In genomic region chr15:57503051-57503702, GRCh38 we compare ENCODE assay signal across 13 cellular contexts.
A peak's percentile ranks its signal among the peaks of the same experiment; 100 is the strongest.
DNase-seq lines count a peak whose midpoint lies in the region; TF ChIP-seq lines count a peak whose summit lies in the region.
"Had no signal": no experiment of that assay in that cellular context is flagged by ENCODE, and none has a peak within 500 bp of the region (broad histone marks: within the 10 kb centered on the region; RNA-seq: fewer than 3 reads in every experiment).

No MANE protein-coding gene starts in this region.

- no peaks in the 10 kb centered on the region for H3K4me1 ChIP-seq in Loucy (ENCODE audit: insufficient read depth, low read length, poor library complexity, severe bottlenecking)
- peaks cover 7 to 13% of the 10 kb centered on the region in 2 donors for H3K4me1 ChIP-seq in neuronal stem cell (ENCODE audit: control insufficient read depth in 2 of 2, insufficient read depth in 1 of 2, low read depth in 1 of 2, low read length in 2 of 2)

- intact Hi-C loops in CD14-positive monocyte (cut with micrococcal nuclease) = no loop called here

- WGBS in neuronal stem cell (ENCODE audit: extremely low coverage in 2 of 2, insufficient read length in 2 of 2, insufficient replicate concordance in 1 of 2), 2 donors = no CpG with 5 or more reads among the region's 6 CpGs

- H2BK12ac ChIP-seq in neuronal stem cell (ENCODE audit: low read length) = no peak overlapping the region

- H3K36me3 ChIP-seq in Loucy (ENCODE audit: insufficient read depth, low read length) (no peaks in the 10 kb centered on the region), neuronal stem cell (replicated peaks in 1 of 2; ENCODE audit: control insufficient read depth in 2 of 2, insufficient read depth in 2 of 2, low read length in 2 of 2) (no peaks in the 10 kb centered on the region)
- H3K36me3 ChIP-seq: esophagus squamous epithelium had no signal

- H3K9me3 ChIP-seq in Loucy (ENCODE audit: insufficient read depth, low read depth, low read length) = no peaks in the 10 kb centered on the region
- H3K9me3 ChIP-seq in neuronal stem cell (replicated peaks in 1 of 2; ENCODE audit: control insufficient read depth in 2 of 2, insufficient read depth in 1 of 2, low read depth in 1 of 2, low read length in 2 of 2) = peaks cover 0 to 1% of the 10 kb centered on the region in 2 donors
- H3K9me3 ChIP-seq: esophagus squamous epithelium had no signal

- no peak overlapping the region for H3K27ac ChIP-seq in neuronal stem cell (replicated peaks; ENCODE audit: low read length)
- H3K27ac ChIP-seq: RWPE1 had no signal

- no peak overlapping the region for H3K4ac ChIP-seq in neuronal stem cell (ENCODE audit: low read length)

- H3K9me2 ChIP-seq in Loucy (replicated peaks; ENCODE audit: low read depth, low read length) = no peaks in the 10 kb centered on the region

- TF ChIP-seq CTCF in GM12873 (IDR thresholded peaks at IDR 0.05; ENCODE audit: insufficient read depth, low read depth, low read length, missing control alignments) = peak; percentile 48
- TF ChIP-seq CTCF in Loucy (conservative IDR thresholded peaks at IDR 0.05; ENCODE audit: low read length) = peak; percentile 57
- peak; percentile 31 for TF ChIP-seq CTCF in endothelial cell (IDR thresholded peaks at IDR 0.05; ENCODE audit: unreplicated experiment)
- no peak for TF ChIP-seq CTCF in CD14-positive monocyte (IDR thresholded peaks at IDR 0.05)

- peak; percentile 37 for DNase-seq in endothelial cell (ENCODE audit: low spot score)
- no peak for DNase-seq in neuronal stem cell (ENCODE audit: low spot score)
- no peak for DNase-seq in NCI-H2107 (lab: John Stamatoyannopoulos, UW)
- DNase-seq in CD14-positive monocyte (ENCODE audit: low spot score) = no peak
- no peak for DNase-seq in activated CD4-positive, alpha-beta T cell treated with anti-CD3 and anti-CD28 coated beads, Interleukin-2, amount 50 U/mL, for 1 hour
- DNase-seq: activated CD4-positive, alpha-beta T cell treated with anti-CD3 and anti-CD28 coated beads, Interleukin-2, amount 50 U/mL, for 4 hours; esophagus squamous epithelium; MV-4-11; stimulated activated CD8-positive, alpha-beta memory T cell treated with anti-CD3 and anti-CD28 coated beads, Interleukin-4, amount 100 ng/mL, for 48 hours had no signal

- H4K91ac ChIP-seq in neuronal stem cell (ENCODE audit: low read depth, low read length, poor library complexity) = no peak overlapping the region

- no peaks in the 10 kb centered on the region for H3K79me2 ChIP-seq in Loucy (ENCODE audit: insufficient read depth, low read length)

- peaks cover 91% of the 10 kb centered on the region for H3K4me1 Mint-ChIP-seq in endothelial cell (ENCODE audit: unreplicated experiment)
- H3K4me1 Mint-ChIP-seq in CD14-positive monocyte = no peaks in the 10 kb centered on the region

- no peak overlapping the region for H3K4me2 ChIP-seq in Loucy (ENCODE audit: low read depth, low read length, poor library complexity, severe bottlenecking)
- no peak overlapping the region for H3K4me2 ChIP-seq in neuronal stem cell (ENCODE audit: insufficient read depth, low read length, poor library complexity, severe bottlenecking)

- no peak overlapping the region for H3K14ac ChIP-seq in neuronal stem cell (ENCODE audit: low read length)

- H3K9ac ChIP-seq in Loucy (ENCODE audit: low read depth, low read length, poor library complexity, severe bottlenecking) = no peak overlapping the region
- H3K9ac ChIP-seq in neuronal stem cell (ENCODE audit: low read depth, low read length, poor library complexity) = no peak overlapping the region

- H4K20me1 ChIP-seq in Loucy (ENCODE audit: insufficient read depth, low read length, poor library complexity, severe bottlenecking) = no peaks in the 10 kb centered on the region

- no peaks in the 10 kb centered on the region for H3K79me1 ChIP-seq in neuronal stem cell (ENCODE audit: low read depth, low read length)

- H3K27me3 ChIP-seq in Loucy (ENCODE audit: insufficient read depth, low read length, poor library complexity, severe bottlenecking) (no peaks in the 10 kb centered on the region), neuronal stem cell (ENCODE audit: control insufficient read depth in 3 of 3, insufficient read depth in 3 of 3, low read depth in 1 of 3, low read length in 3 of 3) (no peaks in the 10 kb centered on the region)
- H3K27me3 ChIP-seq: esophagus squamous epithelium had no signal

- H2AFZ ChIP-seq in Loucy (ENCODE audit: low read length) = no peak overlapping the region
- H2AFZ ChIP-seq in neuronal stem cell (ENCODE audit: low read length) = no peak overlapping the region

- no peak overlapping the region for H2BK5ac ChIP-seq in neuronal stem cell (ENCODE audit: low read length)

- H2BK15ac ChIP-seq in neuronal stem cell (ENCODE audit: low read length) = no peak overlapping the region

- H3K27me3 Mint-ChIP-seq in endothelial cell (ENCODE audit: unreplicated experiment) (peaks cover 16% of the 10 kb centered on the region), CD14-positive monocyte (ENCODE audit: low read depth in 3 of 3) (peaks cover 0 to 3% (median 1%) of the 10 kb centered on the region in 3 donors)

- no peak overlapping the region for H2AK5ac ChIP-seq in neuronal stem cell (ENCODE audit: low read depth, low read length)

- H3K23ac ChIP-seq in neuronal stem cell (ENCODE audit: low read depth, low read length, poor library complexity) = no peak overlapping the region

- H3F3A ChIP-seq in Loucy (ENCODE audit: low read depth) = no peaks in the 10 kb centered on the region

- no peak overlapping the region for H4K8ac ChIP-seq in neuronal stem cell (ENCODE audit: low read depth, low read length)

- peak overlapping the region; percentile 7 for H3K18ac ChIP-seq in neuronal stem cell (ENCODE audit: low read length)

- peak overlapping the region; percentile 85 for H3K4me3 Mint-ChIP-seq in endothelial cell (ENCODE audit: unreplicated experiment)
- no peak overlapping the region for H3K4me3 Mint-ChIP-seq in CD14-positive monocyte

- H3K27ac Mint-ChIP-seq in endothelial cell (ENCODE audit: unreplicated experiment) (peak overlapping the region; percentile 87), CD14-positive monocyte (no peak overlapping the region)

- H3K36me3 Mint-ChIP-seq in endothelial cell (ENCODE audit: low read depth, unreplicated experiment) (peaks cover 60% of the 10 kb centered on the region), CD14-positive monocyte (no peaks in the 10 kb centered on the region)

- H3K9me3 Mint-ChIP-seq in endothelial cell (ENCODE audit: unreplicated experiment) (no peaks in the 10 kb centered on the region), CD14-positive monocyte (no peaks in the 10 kb centered on the region)

- no peak overlapping the region for H2BK120ac ChIP-seq in neuronal stem cell (ENCODE audit: low read depth, low read length)

- no peak overlapping the region for H3K4me3 ChIP-seq in Loucy (ENCODE audit: low read length, poor library complexity, severe bottlenecking)
- H3K4me3 ChIP-seq in neuronal stem cell (ENCODE audit: low read length in 2 of 2) = no peak overlapping the region
- H3K4me3 ChIP-seq: esophagus squamous epithelium, lung had no signal
